Comparison of ENCODE assay signal across 11 cellular contexts in genomic region chr20:37218976-37219375, GRCh38. TPM values are rescaled to one million over a fixed set of nuclear protein-coding genes. Genes with fewer than 3 reads are reported as not detected.
"Had no signal": no experiment of that assay in that cellular context is flagged by ENCODE, and none has a peak within 500 bp of the region (broad histone marks: within the 10 kb centered on the region; RNA-seq: fewer than 3 reads in every experiment).

No MANE protein-coding gene starts in this region.

- H3K4me3 ChIP-seq: GM23248 had no signal

- DNase-seq: H9, IMR-90, Karpas-422, KBM-7 had no signal

- H3K9ac ChIP-seq: GM23248, KMS-11 had no signal

- H3K4me3 Mint-ChIP-seq: H9 had no signal

- H2AFZ ChIP-seq: GM23248 had no signal

- H3K4me2 ChIP-seq: KMS-11 had no signal

- H3K27ac ChIP-seq: GM23248, HL-60, KMS-11 had no signal

- H3K9me3 Mint-ChIP-seq: H9 had no signal

- ATAC-seq: HCT116, HepG2 had no signal

RNA-seq across cellular contexts. Expression of gene GHRH, which starts 42.6 kb away (rescaled TPM):
- total RNA-seq: GM23248, H1, H9, HepG2, HT1080, IMR-90 had no signal
